19 cellular contexts compared by ENCODE assay signal in genomic region chr1:175612286-175612685, GRCh38.
DNase-seq lines count a peak whose midpoint lies in the region; ATAC-seq and TF ChIP-seq lines count a peak whose summit lies in the region.
"Had no signal": no experiment of that assay in that cellular context is flagged by ENCODE, and none has a peak within 500 bp of the region (broad histone marks: within the 10 kb centered on the region; RNA-seq: fewer than 3 reads in every experiment).

No MANE protein-coding gene starts in this region.

- no peaks in the 10 kb centered on the region for H3K79me2 ChIP-seq in GM23338 (replicated peaks; ENCODE audit: insufficient read depth)

- H3K9me3 Mint-ChIP-seq in GM23338: no peaks in the 10 kb centered on the region
- H3K9me3 Mint-ChIP-seq in endodermal cell: no peaks in the 10 kb centered on the region
- H3K9me3 Mint-ChIP-seq: CD4-positive, alpha-beta T cell; CD8-positive, alpha-beta T cell had no signal

- DNase-seq in NCI-H82 (lab: John Stamatoyannopoulos, UW) (peak; percentile 21), NCI-H82 treated with DMSO at 0.1 percent for 48 hours (lab: John Stamatoyannopoulos, UW; ENCODE audit: unreplicated experiment) (no peak), GM23338 (ENCODE audit: low spot score) (peak; percentile 30), endodermal cell (no peak), islet precursor cell (peak; percentile 81), adrenal gland (no peak)
- DNase-seq in activated CD4-positive, CD25-positive, alpha-beta regulatory T cell treated with anti-CD3 and anti-CD28 coated beads, Interleukin-2, amount 50 U/mL, for 72 hours: no peak
- DNase-seq: AML-193; Caco-2; Calu3; CD4-positive, alpha-beta T cell; CD8-positive, alpha-beta T cell; DMS79 treated with DMSO at 0.1 percent for 48 hours; GF-D8 had no signal

- H3K27ac ChIP-seq in GM23338 (ENCODE audit: low read depth) (no peak overlapping the region), endodermal cell (ENCODE audit: low read depth, low read length) (no peak overlapping the region), adrenal gland (no peak overlapping the region)
- H3K27ac ChIP-seq: 22Rv1; A549; BLaER1 treated with 17β-estradiol and CSF1 and Interleukin-3, amounts not matched to agents 10 nM and 100 nM; C4-2B had no signal

- H3K36me3 Mint-ChIP-seq in GM23338 (ENCODE audit: low read depth) (no peaks in the 10 kb centered on the region), endodermal cell (ENCODE audit: low read depth) (no peaks in the 10 kb centered on the region)
- H3K36me3 Mint-ChIP-seq: CD8-positive, alpha-beta T cell had no signal

- H3K4me2 ChIP-seq in GM23338: no peak overlapping the region
- H3K4me2 ChIP-seq: A549; BLaER1 treated with 17β-estradiol and CSF1 and Interleukin-3, amounts not matched to agents 10 nM and 100 nM had no signal

- H3K9ac ChIP-seq in endodermal cell (ENCODE audit: extremely low read depth, low read length, poor library complexity, severe bottlenecking): no peak overlapping the region
- H3K9ac ChIP-seq: BLaER1 treated with 17β-estradiol and CSF1 and Interleukin-3, amounts not matched to agents 10 nM and 100 nM had no signal

- peak; percentile 62 for ATAC-seq in GM23338
- ATAC-seq: A549; CD8-positive, alpha-beta T cell had no signal

- no peak overlapping the region for H3K4me3 Mint-ChIP-seq in GM23338
- no peak overlapping the region for H3K4me3 Mint-ChIP-seq in endodermal cell
- H3K4me3 Mint-ChIP-seq: B cell; CD4-positive, alpha-beta T cell; CD8-positive, alpha-beta T cell had no signal

- peaks cover 5% of the 10 kb centered on the region for H3K27me3 Mint-ChIP-seq in GM23338 (ENCODE audit: insufficient read depth, low read depth, poor library complexity)
- peaks cover 5% of the 10 kb centered on the region for H3K27me3 Mint-ChIP-seq in endodermal cell (ENCODE audit: insufficient read depth)

- H3K27ac Mint-ChIP-seq in GM23338 (no peak overlapping the region), endodermal cell (no peak overlapping the region)
- H3K27ac Mint-ChIP-seq: B cell; CD4-positive, alpha-beta T cell; CD8-positive, alpha-beta T cell had no signal

- WGBS in endodermal cell (ENCODE audit: insufficient coverage in 1 of 2, insufficient read length in 1 of 2), 2 experiments: 72 to 100% methylated on average over 1 to 2 of the region's 2 CpGs
- 46 to 65% (median 61%) methylated on average over 2 of the region's 2 CpGs for WGBS in adrenal gland, 4 donors

- TF ChIP-seq POLR2A in adrenal gland (IDR thresholded peaks at IDR 0.05): no peak

- peak in 1 of 2 experiments; percentile 34; a peak in 2 of 4 replicates for TF ChIP-seq CTCF in GM23338 (conservative IDR thresholded peaks at IDR 0.05; ENCODE audit: low read depth in 2 of 2)
- TF ChIP-seq CTCF in endodermal cell (conservative IDR thresholded peaks at IDR 0.05): peak; percentile 57
- TF ChIP-seq CTCF in adrenal gland (IDR thresholded peaks at IDR 0.05): no peak

- H3K4me3 ChIP-seq in GM23338: no peak overlapping the region
- H3K4me3 ChIP-seq in endodermal cell (ENCODE audit: low read length): no peak overlapping the region
- H3K4me3 ChIP-seq in adrenal gland: no peak overlapping the region
- H3K4me3 ChIP-seq: A549; BLaER1 treated with 17β-estradiol and CSF1 and Interleukin-3, amounts not matched to agents 10 nM and 100 nM had no signal

- no peaks in the 10 kb centered on the region for H3K4me1 ChIP-seq in GM23338 (ENCODE audit: insufficient read depth)
- no peaks in the 10 kb centered on the region for H3K4me1 ChIP-seq in endodermal cell (ENCODE audit: control insufficient read depth, insufficient read depth, low read length)
- no peaks in the 10 kb centered on the region for H3K4me1 ChIP-seq in adrenal gland (replicated peaks in 1 of 2)
- H3K4me1 ChIP-seq: A549, Caco-2 had no signal

- H2AFZ ChIP-seq in GM23338: no peak overlapping the region

- no peaks in the 10 kb centered on the region for H3K9me3 ChIP-seq in endodermal cell (ENCODE audit: control insufficient read depth, low read length)
- no peaks in the 10 kb centered on the region for H3K9me3 ChIP-seq in adrenal gland (replicated peaks in 1 of 3)
- H3K9me3 ChIP-seq: A549; BLaER1 treated with 17β-estradiol and CSF1 and Interleukin-3, amounts not matched to agents 10 nM and 100 nM; Caco-2 had no signal

- no peaks in the 10 kb centered on the region; the same call in 1 of the 2 replicates for H4K20me1 ChIP-seq in GM23338 (replicated peaks; ENCODE audit: insufficient read depth)
- H4K20me1 ChIP-seq: BLaER1 treated with 17β-estradiol and CSF1 and Interleukin-3, amounts not matched to agents 10 nM and 100 nM had no signal

- no peaks in the 10 kb centered on the region for H3K9me2 ChIP-seq in GM23338 (ENCODE audit: insufficient read depth)

- H3K36me3 ChIP-seq in GM23338 (ENCODE audit: insufficient read depth) (no peaks in the 10 kb centered on the region), endodermal cell (ENCODE audit: control insufficient read depth, insufficient read depth, low read length) (no peaks in the 10 kb centered on the region), adrenal gland (replicated peaks in 1 of 2) (no peaks in the 10 kb centered on the region)
- H3K36me3 ChIP-seq: BLaER1 treated with 17β-estradiol and CSF1 and Interleukin-3, amounts not matched to agents 10 nM and 100 nM had no signal

- H3F3A ChIP-seq in GM23338 (replicated peaks; ENCODE audit: low read depth): no peaks in the 10 kb centered on the region

- intact Hi-C loops in adrenal gland (cut with DNase I): loop anchor here in 1 of 2 donors (5.0 kb wide), 1 partner anchor 130 kb away; the partner anchor contains the start of gene TNR

- peaks cover 4% of the 10 kb centered on the region; the same call in 2 of the 3 replicates for H3K4me1 Mint-ChIP-seq in GM23338
- H3K4me1 Mint-ChIP-seq in endodermal cell: peaks cover 7% of the 10 kb centered on the region
- H3K4me1 Mint-ChIP-seq: B cell had no signal

- H3K27me3 ChIP-seq in GM23338 (ENCODE audit: insufficient read depth) (no peaks in the 10 kb centered on the region), endodermal cell (ENCODE audit: control insufficient read depth, insufficient read depth, low read length, poor library complexity, severe bottlenecking) (no peaks in the 10 kb centered on the region), adrenal gland (no peaks in the 10 kb centered on the region)
- H3K27me3 ChIP-seq: BLaER1 treated with 17β-estradiol and CSF1 and Interleukin-3, amounts not matched to agents 10 nM and 100 nM had no signal

TF ChIP-seq in GM23338, 12 proteins besides CTCF, POLR2A, EP300 and RAD21 (continues in another document):
- no peak for TF ChIP-seq ZNF462 (CRISPR knock-in tag; IDR thresholded peaks at IDR 0.05)

Comparison
In these comparisons a context has a peak if more than half of its experiments do, and no peak if none do; other contexts are left out.
1. DNase-seq: peak in NCI-H82 (single experiment), GM23338 (single experiment) and islet precursor cell (single experiment); none in NCI-H82 treated with DMSO at 0.1 percent for 48 hours (single experiment), endodermal cell (single experiment), activated CD4-positive, CD25-positive, alpha-beta regulatory T cell treated with anti-CD3 and anti-CD28 coated beads, Interleukin-2, amount 50 U/mL, for 72 hours (single experiment) and adrenal gland (0 of 7).